8 cellular contexts compared by ENCODE assay signal in genomic region chr16:67393111-67393789, GRCh38. TPM values are rescaled to one million over a fixed set of nuclear protein-coding genes. Genes with fewer than 3 reads are reported as not detected.
DNase-seq lines count a peak whose midpoint lies in the region.

TSS of gene TPPP3 (minus strand) at chr16:67393498. CDS start at chr16:67391111, 2,387 bp downstream.

- H3K36me3 ChIP-seq in CD8-positive, alpha-beta memory T cell (ENCODE audit: insufficient read depth, low read length) = no peaks in the 10 kb centered on the region

- peaks cover 8% of the 10 kb centered on the region for H3K4me1 ChIP-seq in CD8-positive, alpha-beta memory T cell (ENCODE audit: insufficient read depth, low read length)

- peaks cover 0 to 12% (median 4%) of the 10 kb centered on the region in 3 donors for H3K4me1 Mint-ChIP-seq in CD8-positive, alpha-beta memory T cell
- H3K4me1 Mint-ChIP-seq in activated CD4-positive, alpha-beta T cell treated with anti-CD3 and anti-CD28 coated beads, Interleukin-2, amount 10 ng/mL, durations not matched to agents 7 days and 5 days = peaks cover 3% of the 10 kb centered on the region

- H3K9me3 Mint-ChIP-seq in CD8-positive, alpha-beta memory T cell = no peaks in the 10 kb centered on the region
- H3K9me3 Mint-ChIP-seq in activated CD4-positive, alpha-beta T cell treated with anti-CD3 and anti-CD28 coated beads, Interleukin-2, amount 10 ng/mL, durations not matched to agents 7 days and 5 days = no peaks in the 10 kb centered on the region

- no peak within 1 kb of the TSS for H3K27ac ChIP-seq in CD8-positive, alpha-beta memory T cell (ENCODE audit: low read depth, low read length)

- H3K27ac Mint-ChIP-seq in CD8-positive, alpha-beta memory T cell = peak within 1 kb of the TSS in 1 of 8 donors; percentile 15
- no peak within 1 kb of the TSS for H3K27ac Mint-ChIP-seq in activated CD4-positive, alpha-beta T cell treated with anti-CD3 and anti-CD28 coated beads, Interleukin-2, amount 10 ng/mL, durations not matched to agents 7 days and 5 days

- POLR2A ChIA-PET in CD8-positive, alpha-beta memory T cell (lab: Charles Lee) = interaction anchor here (0.6 kb wide), 1 partner anchor 1642 kb away, joined by 3 read pairs; no protein-coding TSS in a partner anchor
- POLR2A ChIA-PET in activated CD4-positive, alpha-beta T cell treated with anti-CD3 and anti-CD28 coated beads, Interleukin-2, amount 10 ng/mL, durations not matched to agents 7 days and 5 days (lab: Charles Lee) = no interaction called here

- H3K4me3 ChIP-seq in CD8-positive, alpha-beta memory T cell (ENCODE audit: low read length) = no peak within 1 kb of the TSS

- peaks cover 19% of the 10 kb centered on the region for H3K27me3 ChIP-seq in CD8-positive, alpha-beta memory T cell (ENCODE audit: insufficient read depth, low read length, poor library complexity, severe bottlenecking)

- DNase-seq in CD8-positive, alpha-beta memory T cell = peak; percentile 13 to 58 (median 25)
- DNase-seq in LoVo (ENCODE audit: low spot score) = peak; percentile 26
- DNase-seq in activated CD4-positive, alpha-beta T cell treated with anti-CD3 and anti-CD28 coated beads, Interleukin-2, amount 10 ng/mL, durations not matched to agents 7 days and 5 days = peak; percentile 33
- DNase-seq in epidermal melanocyte (ENCODE audit: insufficient read length, low spot score) = peak; percentile 84
- peak; percentile 89 for DNase-seq in medulla oblongata (ENCODE audit: extremely low spot score)
- DNase-seq in stimulated activated CD4-positive, alpha-beta T cell treated with anti-CD3 and anti-CD28 coated beads, TNF-alpha, amount 100 ng/mL, for 48 hours (ENCODE audit: low read depth in 3 of 3) = peak; percentile 9 to 37 (median 16)
- DNase-seq in NCI-H345 treated with DMSO at 0.1 percent for 48 hours (lab: John Stamatoyannopoulos, UW; ENCODE audit: unreplicated experiment) = no peak
- no peak for DNase-seq in NK-92 treated with Interleukin-12 subunit alpha and Interleukin-12 subunit beta, amount 100 ng/mL, for 24 hours (lab: John Stamatoyannopoulos, UW)

- peak within 1 kb of the TSS; percentile 37 to 81 (median 67) for H3K4me3 Mint-ChIP-seq in CD8-positive, alpha-beta memory T cell
- H3K4me3 Mint-ChIP-seq in activated CD4-positive, alpha-beta T cell treated with anti-CD3 and anti-CD28 coated beads, Interleukin-2, amount 10 ng/mL, durations not matched to agents 7 days and 5 days = no peak within 1 kb of the TSS

- H3K27me3 Mint-ChIP-seq in CD8-positive, alpha-beta memory T cell = peaks cover 25 to 34% of the 10 kb centered on the region in 2 donors
- H3K27me3 Mint-ChIP-seq in activated CD4-positive, alpha-beta T cell treated with anti-CD3 and anti-CD28 coated beads, Interleukin-2, amount 10 ng/mL, durations not matched to agents 7 days and 5 days = peaks cover 40% of the 10 kb centered on the region

- no peaks in the 10 kb centered on the region for H3K36me3 Mint-ChIP-seq in CD8-positive, alpha-beta memory T cell
- H3K36me3 Mint-ChIP-seq in activated CD4-positive, alpha-beta T cell treated with anti-CD3 and anti-CD28 coated beads, Interleukin-2, amount 10 ng/mL, durations not matched to agents 7 days and 5 days (ENCODE audit: low read depth) = no peaks in the 10 kb centered on the region

- CTCF ChIA-PET in CD8-positive, alpha-beta memory T cell (lab: Charles Lee) = interaction anchor here (0.8 kb wide), 1 partner anchor 57 kb away, joined by 3 read pairs; no protein-coding TSS in a partner anchor
- CTCF ChIA-PET in activated CD4-positive, alpha-beta T cell treated with anti-CD3 and anti-CD28 coated beads, Interleukin-2, amount 10 ng/mL, durations not matched to agents 7 days and 5 days (lab: Charles Lee) = interaction anchor here (0.6 to 2.6 kb wide), 10 partner anchors 9 to 382 kb away, joined by 3 to 9 read pairs (median 3); no protein-coding TSS in a partner anchor

- no peaks in the 10 kb centered on the region for H3K9me3 ChIP-seq in CD8-positive, alpha-beta memory T cell (ENCODE audit: low read length)

RNA-seq across cellular contexts. Expression of gene TPPP3, which starts in this region (rescaled TPM):
- total RNA-seq in CD8-positive, alpha-beta memory T cell = not detected
- polyA plus RNA-seq in CD8-positive, alpha-beta memory T cell = not detected
- total RNA-seq in activated CD4-positive, alpha-beta T cell treated with anti-CD3 and anti-CD28 coated beads, Interleukin-2, amount 10 ng/mL, durations not matched to agents 7 days and 5 days = not detected

Comparison
In these comparisons a context has a peak if more than half of its experiments do, and no peak if none do; other contexts are left out.
1. Peak in DNase-seq in CD8-positive, alpha-beta memory T cell; RNA of the gene not detected or under 1 TPM.
2. Peak in DNase-seq in activated CD4-positive, alpha-beta T cell treated with anti-CD3 and anti-CD28 coated beads, Interleukin-2, amount 10 ng/mL, durations not matched to agents 7 days and 5 days; RNA of the gene not detected or under 1 TPM.
3. DNase-seq: peak in LoVo (single experiment), epidermal melanocyte (single experiment), medulla oblongata (single experiment) and stimulated activated CD4-positive, alpha-beta T cell treated with anti-CD3 and anti-CD28 coated beads, TNF-alpha, amount 100 ng/mL, for 48 hours (3 of 3); none in NCI-H345 treated with DMSO at 0.1 percent for 48 hours (single experiment) and NK-92 treated with Interleukin-12 subunit alpha and Interleukin-12 subunit beta, amount 100 ng/mL, for 24 hours (single experiment).